In the genomic region with DNA sequence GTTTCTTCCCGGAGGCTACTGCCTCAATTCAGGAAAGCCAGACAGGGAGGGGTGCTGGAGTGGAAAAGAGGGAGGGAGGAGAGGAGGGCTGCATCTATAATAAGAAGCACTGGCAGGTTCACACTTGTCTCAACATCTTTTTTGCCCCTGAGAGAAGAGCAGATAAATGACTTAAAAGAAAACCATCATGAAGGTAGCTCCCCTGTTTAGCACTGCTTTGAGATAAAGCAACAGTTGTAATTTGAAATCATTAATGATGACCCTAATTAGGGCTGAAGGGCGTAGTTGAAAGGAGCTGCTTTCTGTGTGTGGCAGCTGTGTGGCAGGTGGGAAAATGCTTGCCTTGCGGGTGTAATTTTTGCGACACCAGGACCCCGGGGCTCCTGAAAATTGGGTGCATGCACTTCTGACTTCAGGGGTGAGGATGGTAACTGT, we compare ENCODE assay signal across 1 cellular context.
TF ChIP-seq lines count a peak whose summit lies in the region.

No MANE protein-coding gene starts in this region.

TF ChIP-seq in IMR-90, 13 proteins besides CTCF, POLR2A, EP300 and RAD21:
- no peak for TF ChIP-seq RCOR1 (IDR thresholded peaks at IDR 0.05; ENCODE audit: insufficient replicate concordance, low read length)
- TF ChIP-seq CEBPB (IDR thresholded peaks at IDR 0.05; ENCODE audit: low read depth, low read length): no peak
- TF ChIP-seq FOS (IDR thresholded peaks at IDR 0.05; ENCODE audit: low read depth, low read length): no peak
- no peak; the same call in 1 of the 2 replicates for TF ChIP-seq SMC3 (IDR thresholded peaks at IDR 0.05; ENCODE audit: low read depth, low read length)
- no peak for TF ChIP-seq NFE2L2 (IDR thresholded peaks at IDR 0.05; ENCODE audit: low read depth, low read length)
- TF ChIP-seq BHLHE40 (IDR thresholded peaks at IDR 0.05; ENCODE audit: low read depth, low read length): no peak
- no peak; the same call in 1 of the 2 replicates for TF ChIP-seq CHD1 (IDR thresholded peaks at IDR 0.05; ENCODE audit: low read depth, low read length)
- no peak for TF ChIP-seq MXI1 (IDR thresholded peaks at IDR 0.05; ENCODE audit: borderline replicate concordance, low read depth, low read length)
- TF ChIP-seq RFX5 (IDR thresholded peaks at IDR 0.05; ENCODE audit: low read depth, low read length): no peak
- TF ChIP-seq MAZ (IDR thresholded peaks at IDR 0.05; ENCODE audit: borderline replicate concordance, low read depth, low read length): no peak
- TF ChIP-seq MAFK (IDR thresholded peaks at IDR 0.05; ENCODE audit: low read depth, low read length): no peak
- TF ChIP-seq USF2 (IDR thresholded peaks at IDR 0.05; ENCODE audit: low read depth, low read length): no peak
- TF ChIP-seq, protein P1, sequence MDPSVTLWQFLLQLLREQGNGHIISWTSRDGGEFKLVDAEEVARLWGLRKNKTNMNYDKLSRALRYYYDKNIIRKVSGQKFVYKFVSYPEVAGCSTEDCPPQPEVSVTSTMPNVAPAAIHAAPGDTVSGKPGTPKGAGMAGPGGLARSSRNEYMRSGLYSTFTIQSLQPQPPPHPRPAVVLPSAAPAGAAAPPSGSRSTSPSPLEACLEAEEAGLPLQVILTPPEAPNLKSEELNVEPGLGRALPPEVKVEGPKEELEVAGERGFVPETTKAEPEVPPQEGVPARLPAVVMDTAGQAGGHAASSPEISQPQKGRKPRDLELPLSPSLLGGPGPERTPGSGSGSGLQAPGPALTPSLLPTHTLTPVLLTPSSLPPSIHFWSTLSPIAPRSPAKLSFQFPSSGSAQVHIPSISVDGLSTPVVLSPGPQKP (IDR thresholded peaks at IDR 0.05; ENCODE audit: borderline replicate concordance, low read depth, low read length): no peak
